ENCODE assay signal across 34 cellular contexts in genomic region chr2:99623613-99624012, GRCh38.
"Had no signal": no experiment of that assay in that cellular context is flagged by ENCODE, and none has a peak within 500 bp of the region (broad histone marks: within the 10 kb centered on the region; RNA-seq: fewer than 3 reads in every experiment).

No MANE protein-coding gene starts in this region.

- DNase-seq: activated B cell treated with CpG ODN at 0.5 μM for 24 hours; activated CD4-positive, alpha-beta memory T cell treated with anti-CD3 and anti-CD28 coated beads for 36 hours; activated CD4-positive, alpha-beta T cell treated with anti-CD3 and anti-CD28 coated beads, Interleukin-2, amount 10 ng/mL, durations not matched to agents 24 days and 14 days; activated CD8-positive, alpha-beta memory T cell treated with anti-CD3 and anti-CD28 coated beads, Interleukin-2, amount 10 ng/mL, durations not matched to agents 7 days and 5 days; activated CD8-positive, alpha-beta memory T cell treated with anti-CD3 and anti-CD28 coated beads, Interleukin-2, amount 50 U/mL, for 4 hours; activated CD8-positive, alpha-beta T cell treated with anti-CD3 and anti-CD28 coated beads, Interleukin-2, amount 10 ng/mL, durations not matched to agents 7 days and 5 days; activated effector memory CD4-positive, alpha-beta T cell treated with anti-CD3 and anti-CD28 coated beads, Interleukin-2, amount 50 U/mL, for 16 hours; activated naive CD4-positive, alpha-beta T cell treated with anti-CD3 and anti-CD28 coated beads for 36 hours; activated naive CD8-positive, alpha-beta T cell treated with anti-CD3 and anti-CD28 coated beads for 36 hours; activated naive CD8-positive, alpha-beta T cell treated with anti-CD3 and anti-CD28 coated beads, Interleukin-2, amount 50 U/mL, for 24 hours; activated T-cell treated with anti-CD3 and anti-CD28 coated beads, Interleukin-2, amount 50 U/mL, for 1 hour; activated T-cell treated with anti-CD3 and anti-CD28 coated beads, Interleukin-2, amount 50 U/mL, for 48 hours; adrenal gland; amygdala; central memory CD4-positive, alpha-beta T cell; cerebellar nuclear complex; colonic mucosa; effector memory CD4-positive, alpha-beta T cell; endodermal cell; foreskin fibroblast; head of caudate nucleus; T-helper 17 cell; T1000; WERI-Rb-1 had no signal

- H3K36me3 ChIP-seq: adrenal gland, ascending aorta, breast epithelium, cardiac muscle cell, colonic mucosa, WERI-Rb-1 had no signal

- ATAC-seq: activated CD4-positive, CD25-positive, alpha-beta regulatory T cell treated with anti-CD3 and anti-CD28 coated beads, Interleukin-2, amount 50 U/mL, for 24 hours; activated CD8-positive, alpha-beta memory T cell treated with anti-CD3 and anti-CD28 coated beads, Interleukin-2, amount 10 ng/mL, durations not matched to agents 7 days and 5 days; activated CD8-positive, alpha-beta T cell treated with anti-CD3 and anti-CD28 coated beads, Interleukin-2, amount 10 ng/mL, durations not matched to agents 7 days and 5 days; activated naive CD8-positive, alpha-beta T cell treated with anti-CD3 and anti-CD28 coated beads, Interleukin-2, amount 50 U/mL, for 24 hours; esophagus mucosa; T-helper 17 cell had no signal

- H3K9me3 ChIP-seq: adrenal gland, ascending aorta, breast epithelium, colonic mucosa had no signal

- H3K4me3 ChIP-seq: adrenal gland, ascending aorta, breast epithelium, cardiac muscle cell, colonic mucosa had no signal

- H3K27me3 ChIP-seq: adrenal gland, ascending aorta, breast epithelium, cardiac muscle cell, colonic mucosa had no signal

- H3K4me1 Mint-ChIP-seq: activated CD4-positive, alpha-beta T cell treated with anti-CD3 and anti-CD28 coated beads, Interleukin-2, amount 10 ng/mL, durations not matched to agents 24 days and 14 days; activated CD8-positive, alpha-beta memory T cell treated with anti-CD3 and anti-CD28 coated beads, Interleukin-2, amount 10 ng/mL, durations not matched to agents 7 days and 5 days; activated naive CD4-positive, alpha-beta T cell treated with anti-CD3 and anti-CD28 coated beads, Interleukin-2, amount 50 U/mL, for 24 hours; activated naive CD8-positive, alpha-beta T cell treated with anti-CD3 and anti-CD28 coated beads for 36 hours; activated naive CD8-positive, alpha-beta T cell treated with anti-CD3 and anti-CD28 coated beads, Interleukin-2, amount 50 U/mL, for 24 hours had no signal

- H3K4me1 ChIP-seq: breast epithelium, colonic mucosa had no signal

- H3K4me3 Mint-ChIP-seq: activated B cell treated with CpG ODN at 0.5 μM for 24 hours; activated CD4-positive, alpha-beta memory T cell treated with anti-CD3 and anti-CD28 coated beads for 36 hours; activated CD4-positive, alpha-beta T cell treated with anti-CD3 and anti-CD28 coated beads, Interleukin-2, amount 10 ng/mL, durations not matched to agents 24 days and 14 days; activated CD8-positive, alpha-beta memory T cell treated with anti-CD3 and anti-CD28 coated beads, Interleukin-2, amount 10 ng/mL, durations not matched to agents 7 days and 5 days; activated CD8-positive, alpha-beta T cell treated with anti-CD3 and anti-CD28 coated beads, Interleukin-2, amount 10 ng/mL, durations not matched to agents 7 days and 5 days; activated naive CD4-positive, alpha-beta T cell treated with anti-CD3 and anti-CD28 coated beads for 36 hours; activated naive CD4-positive, alpha-beta T cell treated with anti-CD3 and anti-CD28 coated beads, Interleukin-2, amount 50 U/mL, for 24 hours; activated naive CD8-positive, alpha-beta T cell treated with anti-CD3 and anti-CD28 coated beads for 36 hours; activated naive CD8-positive, alpha-beta T cell treated with anti-CD3 and anti-CD28 coated beads, Interleukin-2, amount 50 U/mL, for 24 hours; activated T-helper 1 cell treated with anti-CD3 and anti-CD28 coated beads, Interleukin-12 subunit alpha, Interleukin-12 subunit beta, Interleukin-2, Interleukin-4 antibody, amounts not matched to agents 30 ng/mL and 10 ng/mL and 1 ng/mL, durations not matched to agents 14 hours and 24 hours and 36 hours; endodermal cell; T-helper 17 cell; T-helper 2 cell treated with Interferon-gamma antibody and Interleukin-4, amounts not matched to agents 5 μg/mL and 100 μg/mL, for 36 hours had no signal

- H3K9me3 Mint-ChIP-seq: activated B cell treated with CpG ODN at 0.5 μM for 24 hours; activated CD4-positive, alpha-beta memory T cell treated with anti-CD3 and anti-CD28 coated beads for 36 hours; activated CD4-positive, alpha-beta T cell treated with anti-CD3 and anti-CD28 coated beads, Interleukin-2, amount 10 ng/mL, durations not matched to agents 24 days and 14 days; activated naive CD4-positive, alpha-beta T cell treated with anti-CD3 and anti-CD28 coated beads for 36 hours; activated naive CD4-positive, alpha-beta T cell treated with anti-CD3 and anti-CD28 coated beads, Interleukin-2, amount 50 U/mL, for 24 hours; activated naive CD8-positive, alpha-beta T cell treated with anti-CD3 and anti-CD28 coated beads for 36 hours; activated naive CD8-positive, alpha-beta T cell treated with anti-CD3 and anti-CD28 coated beads, Interleukin-2, amount 50 U/mL, for 24 hours; activated T-helper 1 cell treated with anti-CD3 and anti-CD28 coated beads, Interleukin-12 subunit alpha, Interleukin-12 subunit beta, Interleukin-2, Interleukin-4 antibody, amounts not matched to agents 30 ng/mL and 10 ng/mL and 1 ng/mL, durations not matched to agents 14 hours and 24 hours and 36 hours; activated T-helper 2 cell treated with anti-CD3 and anti-CD28 coated beads, Interferon-gamma antibody, Interleukin-2, Interleukin-4, amounts not matched to agents 10 μg/mL and 5 μg/mL and 100 μg/mL, durations not matched to agents 14 hours and 24 hours and 36 hours; brain; endodermal cell; T-helper 2 cell treated with Interferon-gamma antibody and Interleukin-4, amounts not matched to agents 5 μg/mL and 100 μg/mL, for 36 hours had no signal

- H3K36me3 Mint-ChIP-seq: activated CD4-positive, alpha-beta memory T cell treated with anti-CD3 and anti-CD28 coated beads for 36 hours; activated CD8-positive, alpha-beta memory T cell treated with anti-CD3 and anti-CD28 coated beads, Interleukin-2, amount 10 ng/mL, durations not matched to agents 7 days and 5 days; activated naive CD8-positive, alpha-beta T cell treated with anti-CD3 and anti-CD28 coated beads for 36 hours; brain had no signal

- H3K27me3 Mint-ChIP-seq: activated B cell treated with CpG ODN at 0.5 μM for 24 hours; activated CD4-positive, alpha-beta memory T cell treated with anti-CD3 and anti-CD28 coated beads for 36 hours; activated CD4-positive, alpha-beta T cell treated with anti-CD3 and anti-CD28 coated beads, Interleukin-2, amount 10 ng/mL, durations not matched to agents 24 days and 14 days; activated naive CD4-positive, alpha-beta T cell treated with anti-CD3 and anti-CD28 coated beads, Interleukin-2, amount 50 U/mL, for 24 hours; activated naive CD8-positive, alpha-beta T cell treated with anti-CD3 and anti-CD28 coated beads for 36 hours; activated naive CD8-positive, alpha-beta T cell treated with anti-CD3 and anti-CD28 coated beads, Interleukin-2, amount 50 U/mL, for 24 hours; brain had no signal

- H3K27ac Mint-ChIP-seq: activated B cell treated with CpG ODN at 0.5 μM for 24 hours; activated CD4-positive, alpha-beta memory T cell treated with anti-CD3 and anti-CD28 coated beads for 36 hours; activated CD4-positive, alpha-beta T cell treated with anti-CD3 and anti-CD28 coated beads, Interleukin-2, amount 10 ng/mL, durations not matched to agents 24 days and 14 days; activated CD8-positive, alpha-beta memory T cell treated with anti-CD3 and anti-CD28 coated beads, Interleukin-2, amount 10 ng/mL, durations not matched to agents 7 days and 5 days; activated CD8-positive, alpha-beta T cell treated with anti-CD3 and anti-CD28 coated beads, Interleukin-2, amount 10 ng/mL, durations not matched to agents 7 days and 5 days; activated naive CD4-positive, alpha-beta T cell treated with anti-CD3 and anti-CD28 coated beads for 36 hours; activated naive CD4-positive, alpha-beta T cell treated with anti-CD3 and anti-CD28 coated beads, Interleukin-2, amount 50 U/mL, for 24 hours; activated naive CD8-positive, alpha-beta T cell treated with anti-CD3 and anti-CD28 coated beads for 36 hours; activated naive CD8-positive, alpha-beta T cell treated with anti-CD3 and anti-CD28 coated beads, Interleukin-2, amount 50 U/mL, for 24 hours; activated T-helper 1 cell treated with anti-CD3 and anti-CD28 coated beads, Interleukin-12 subunit alpha, Interleukin-12 subunit beta, Interleukin-2, Interleukin-4 antibody, amounts not matched to agents 30 ng/mL and 10 ng/mL and 1 ng/mL, durations not matched to agents 14 hours and 24 hours and 36 hours; activated T-helper 2 cell treated with anti-CD3 and anti-CD28 coated beads, Interferon-gamma antibody, Interleukin-2, Interleukin-4, amounts not matched to agents 10 μg/mL and 5 μg/mL and 100 μg/mL, durations not matched to agents 14 hours and 24 hours and 36 hours; endodermal cell; T-helper 17 cell; T-helper 2 cell treated with Interferon-gamma antibody and Interleukin-4, amounts not matched to agents 5 μg/mL and 100 μg/mL, for 36 hours had no signal

- H3K27ac ChIP-seq: adrenal gland, breast epithelium, cardiac muscle cell, colonic mucosa, WERI-Rb-1 had no signal
